Comparison of ENCODE assay signal across 8 cellular contexts in the genomic region with DNA sequence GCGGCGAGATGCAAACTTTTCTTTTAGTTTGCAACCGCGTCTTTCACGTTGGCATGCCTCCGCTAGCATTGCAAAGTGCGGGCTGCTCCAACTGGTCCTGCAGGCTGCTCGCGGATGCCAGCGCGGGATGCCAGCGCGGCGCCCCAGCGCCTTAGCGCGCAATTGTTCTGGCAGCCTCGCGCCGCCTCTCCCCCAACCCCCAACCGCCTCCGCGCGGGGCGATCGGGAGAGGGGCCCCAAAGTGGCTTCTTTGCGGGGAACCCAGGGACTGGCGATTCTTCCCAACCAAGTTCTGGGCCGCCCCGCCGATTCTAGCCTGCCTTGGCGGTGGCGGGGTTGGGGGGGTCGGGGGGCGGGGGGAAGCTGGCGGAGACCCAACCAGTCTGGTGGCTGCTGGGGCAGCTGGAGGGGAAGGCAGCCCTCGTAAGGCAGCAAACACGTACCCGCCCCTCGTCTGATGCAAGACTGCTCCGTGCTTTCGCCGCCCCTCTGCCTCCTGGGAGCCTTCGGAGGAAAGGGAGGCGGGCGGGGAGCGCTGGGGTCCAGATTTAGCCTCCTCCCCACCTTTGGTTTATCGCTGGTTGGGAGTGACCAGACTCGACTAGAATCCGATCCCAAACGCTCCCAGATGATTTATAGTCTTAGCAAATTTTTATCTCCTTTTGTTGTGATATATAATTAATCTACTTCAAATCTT. TPM values are rescaled to one million over a fixed set of nuclear protein-coding genes. Genes with fewer than 3 reads are reported as not detected.
DNase-seq lines count a peak whose midpoint lies in the region; ATAC-seq and TF ChIP-seq lines count a peak whose summit lies in the region.

No MANE protein-coding gene starts in this region.

- peak; percentile 76 for DNase-seq in DMS79 treated with DMSO at 0.1 percent for 48 hours (lab: John Stamatoyannopoulos, UW)
- peak; percentile 80 for DNase-seq in NCI-H2227 treated with DMSO at 0.1 percent for 48 hours (lab: John Stamatoyannopoulos, UW)
- peak; percentile 61 for DNase-seq in activated CD4-positive, alpha-beta memory T cell treated with anti-CD3 and anti-CD28 coated beads, Interleukin-2, amount 10 ng/mL, durations not matched to agents 7 days and 5 days
- no peak for DNase-seq in epithelial cell of proximal tubule (ENCODE audit: low read depth)
- peak; percentile 2 for DNase-seq in stimulated activated naive CD4-positive, alpha-beta T cell treated with Interleukin-2 at 50 U/mL for 16 hours (lab: John Stamatoyannopoulos, UW)

- H3K27me3 ChIP-seq in mucosa of stomach (ENCODE audit: control insufficient read depth, insufficient read depth, low read length): peaks cover 18% of the 10 kb centered on the region

- peak overlapping the region; percentile 77 for H3K27ac Mint-ChIP-seq in activated CD4-positive, alpha-beta memory T cell treated with anti-CD3 and anti-CD28 coated beads, Interleukin-2, amount 10 ng/mL, durations not matched to agents 7 days and 5 days

- H3K27me3 Mint-ChIP-seq in activated CD4-positive, alpha-beta memory T cell treated with anti-CD3 and anti-CD28 coated beads, Interleukin-2, amount 10 ng/mL, durations not matched to agents 7 days and 5 days: peaks cover 33% of the 10 kb centered on the region

- H3K4me3 ChIP-seq in epithelial cell of proximal tubule (ENCODE audit: low read depth, low read length) (peak overlapping the region; percentile 64), mucosa of stomach (ENCODE audit: low read length) (peak overlapping the region; percentile 74)

- CTCF ChIA-PET in activated CD4-positive, alpha-beta memory T cell treated with anti-CD3 and anti-CD28 coated beads, Interleukin-2, amount 10 ng/mL, durations not matched to agents 7 days and 5 days (lab: Charles Lee): interaction anchor here (1.2 to 1.4 kb wide), 2 partner anchors 32 to 101 kb away, joined by 4 to 5 read pairs; no protein-coding TSS in a partner anchor

- no peaks in the 10 kb centered on the region for H3K9me3 ChIP-seq in mucosa of stomach (ENCODE audit: control insufficient read depth, low read length)

- POLR2A ChIA-PET in activated CD4-positive, alpha-beta memory T cell treated with anti-CD3 and anti-CD28 coated beads, Interleukin-2, amount 10 ng/mL, durations not matched to agents 7 days and 5 days (lab: Charles Lee): interaction anchor here (1.0 to 1.2 kb wide), 2 partner anchors 12 to 16 kb away, joined by 3 to 4 read pairs; no protein-coding TSS in a partner anchor

- ATAC-seq in HG02759 (IDR thresholded peaks at IDR 0.05; ENCODE audit: unreplicated experiment): peak; percentile 50
- no peak for ATAC-seq in GM19035 (IDR thresholded peaks at IDR 0.05; ENCODE audit: unreplicated experiment)

- H3K36me3 ChIP-seq in mucosa of stomach (ENCODE audit: control insufficient read depth, insufficient read depth, low read length): no peaks in the 10 kb centered on the region

- no peak for TF ChIP-seq CTCF in epithelial cell of proximal tubule (conservative IDR thresholded peaks at IDR 0.05; ENCODE audit: low read depth, low read length)

- peaks cover 31% of the 10 kb centered on the region for H3K4me1 Mint-ChIP-seq in activated CD4-positive, alpha-beta memory T cell treated with anti-CD3 and anti-CD28 coated beads, Interleukin-2, amount 10 ng/mL, durations not matched to agents 7 days and 5 days

- H3K9ac ChIP-seq in mucosa of stomach (ENCODE audit: low read length): peak overlapping the region; percentile 55

- no peaks in the 10 kb centered on the region for H3K9me3 Mint-ChIP-seq in activated CD4-positive, alpha-beta memory T cell treated with anti-CD3 and anti-CD28 coated beads, Interleukin-2, amount 10 ng/mL, durations not matched to agents 7 days and 5 days

- H3K4me3 Mint-ChIP-seq in activated CD4-positive, alpha-beta memory T cell treated with anti-CD3 and anti-CD28 coated beads, Interleukin-2, amount 10 ng/mL, durations not matched to agents 7 days and 5 days: peak overlapping the region; percentile 88

- peaks cover 14% of the 10 kb centered on the region for H3K4me1 ChIP-seq in mucosa of stomach (ENCODE audit: control insufficient read depth, insufficient read depth, low read length)

- peaks cover 24% of the 10 kb centered on the region for H3K36me3 Mint-ChIP-seq in activated CD4-positive, alpha-beta memory T cell treated with anti-CD3 and anti-CD28 coated beads, Interleukin-2, amount 10 ng/mL, durations not matched to agents 7 days and 5 days (ENCODE audit: low read depth)

RNA-seq across cellular contexts. Expression of a gene that starts 0.8 kb away (rescaled TPM):
- total RNA-seq in activated CD4-positive, alpha-beta memory T cell treated with anti-CD3 and anti-CD28 coated beads, Interleukin-2, amount 10 ng/mL, durations not matched to agents 7 days and 5 days: 100 to 1,000 TPM; 132 to 143 TPM
- total RNA-seq in epithelial cell of proximal tubule: 146 and 204 TPM in 2 replicates

RNA-seq across cellular contexts. Expression of a gene that starts 56.2 kb away (rescaled TPM):
- total RNA-seq in activated CD4-positive, alpha-beta memory T cell treated with anti-CD3 and anti-CD28 coated beads, Interleukin-2, amount 10 ng/mL, durations not matched to agents 7 days and 5 days: not detected
- not detected in 2 replicates for total RNA-seq in epithelial cell of proximal tubule
